In the genomic region with DNA sequence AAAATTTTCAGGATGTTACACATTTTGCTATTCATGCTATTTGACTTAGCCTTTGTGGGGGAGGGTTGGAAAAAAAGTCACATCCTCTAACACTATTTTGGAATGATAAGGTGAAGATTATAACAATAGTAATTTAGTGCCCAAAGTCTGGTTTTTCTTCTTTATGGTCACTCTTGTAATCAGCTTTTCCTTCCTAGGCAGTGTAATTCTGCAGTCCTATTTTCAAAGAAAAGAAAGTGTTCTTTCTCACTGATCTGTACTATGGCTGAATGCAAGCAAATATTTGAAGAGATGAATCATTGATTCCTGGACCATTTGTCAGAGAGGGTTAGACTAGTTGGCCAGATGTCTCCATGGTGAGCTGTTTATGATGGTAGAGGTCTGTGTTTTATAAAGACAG, we compare ENCODE assay signal across 1 cellular context.
TF ChIP-seq lines count a peak whose summit lies in the region.

No MANE protein-coding gene starts in this region.

TF ChIP-seq in HepG2, 621 proteins besides CTCF, POLR2A, EP300 and RAD21 (continued from another document and continues in another):
- TF ChIP-seq, protein P1, sequence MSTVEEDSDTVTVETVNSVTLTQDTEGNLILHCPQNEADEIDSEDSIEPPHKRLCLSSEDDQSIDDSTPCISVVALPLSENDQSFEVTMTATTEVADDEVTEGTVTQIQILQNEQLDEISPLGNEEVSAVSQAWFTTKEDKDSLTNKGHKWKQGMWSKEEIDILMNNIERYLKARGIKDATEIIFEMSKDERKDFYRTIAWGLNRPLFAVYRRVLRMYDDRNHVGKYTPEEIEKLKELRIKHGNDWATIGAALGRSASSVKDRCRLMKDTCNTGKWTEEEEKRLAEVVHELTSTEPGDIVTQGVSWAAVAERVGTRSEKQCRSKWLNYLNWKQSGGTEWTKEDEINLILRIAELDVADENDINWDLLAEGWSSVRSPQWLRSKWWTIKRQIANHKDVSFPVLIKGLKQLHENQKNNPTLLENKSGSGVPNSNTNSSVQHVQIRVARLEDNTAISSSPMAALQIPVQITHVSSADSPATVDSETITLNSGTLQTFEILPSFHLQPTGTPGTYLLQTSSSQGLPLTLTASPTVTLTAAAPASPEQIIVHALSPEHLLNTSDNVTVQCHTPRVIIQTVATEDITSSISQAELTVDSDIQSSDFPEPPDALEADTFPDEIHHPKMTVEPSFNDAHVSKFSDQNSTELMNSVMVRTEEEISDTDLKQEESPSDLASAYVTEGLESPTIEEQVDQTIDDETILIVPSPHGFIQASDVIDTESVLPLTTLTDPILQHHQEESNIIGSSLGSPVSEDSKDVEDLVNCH (CRISPR knock-in tag; IDR thresholded peaks at IDR 0.05) = no peak
- TF ChIP-seq EEA1 (CRISPR knock-in tag; IDR thresholded peaks at IDR 0.05; ENCODE audit: borderline replicate concordance) = no peak
- no peak for TF ChIP-seq HNRNPUL1 (IDR thresholded peaks at IDR 0.05; ENCODE audit: low read depth, low read length)
- TF ChIP-seq ZNF644 (CRISPR knock-in tag; IDR thresholded peaks at IDR 0.05; ENCODE audit: low read depth) = peak; percentile 79; the same call in 1 of the 2 replicates
- TF ChIP-seq, protein P2, sequence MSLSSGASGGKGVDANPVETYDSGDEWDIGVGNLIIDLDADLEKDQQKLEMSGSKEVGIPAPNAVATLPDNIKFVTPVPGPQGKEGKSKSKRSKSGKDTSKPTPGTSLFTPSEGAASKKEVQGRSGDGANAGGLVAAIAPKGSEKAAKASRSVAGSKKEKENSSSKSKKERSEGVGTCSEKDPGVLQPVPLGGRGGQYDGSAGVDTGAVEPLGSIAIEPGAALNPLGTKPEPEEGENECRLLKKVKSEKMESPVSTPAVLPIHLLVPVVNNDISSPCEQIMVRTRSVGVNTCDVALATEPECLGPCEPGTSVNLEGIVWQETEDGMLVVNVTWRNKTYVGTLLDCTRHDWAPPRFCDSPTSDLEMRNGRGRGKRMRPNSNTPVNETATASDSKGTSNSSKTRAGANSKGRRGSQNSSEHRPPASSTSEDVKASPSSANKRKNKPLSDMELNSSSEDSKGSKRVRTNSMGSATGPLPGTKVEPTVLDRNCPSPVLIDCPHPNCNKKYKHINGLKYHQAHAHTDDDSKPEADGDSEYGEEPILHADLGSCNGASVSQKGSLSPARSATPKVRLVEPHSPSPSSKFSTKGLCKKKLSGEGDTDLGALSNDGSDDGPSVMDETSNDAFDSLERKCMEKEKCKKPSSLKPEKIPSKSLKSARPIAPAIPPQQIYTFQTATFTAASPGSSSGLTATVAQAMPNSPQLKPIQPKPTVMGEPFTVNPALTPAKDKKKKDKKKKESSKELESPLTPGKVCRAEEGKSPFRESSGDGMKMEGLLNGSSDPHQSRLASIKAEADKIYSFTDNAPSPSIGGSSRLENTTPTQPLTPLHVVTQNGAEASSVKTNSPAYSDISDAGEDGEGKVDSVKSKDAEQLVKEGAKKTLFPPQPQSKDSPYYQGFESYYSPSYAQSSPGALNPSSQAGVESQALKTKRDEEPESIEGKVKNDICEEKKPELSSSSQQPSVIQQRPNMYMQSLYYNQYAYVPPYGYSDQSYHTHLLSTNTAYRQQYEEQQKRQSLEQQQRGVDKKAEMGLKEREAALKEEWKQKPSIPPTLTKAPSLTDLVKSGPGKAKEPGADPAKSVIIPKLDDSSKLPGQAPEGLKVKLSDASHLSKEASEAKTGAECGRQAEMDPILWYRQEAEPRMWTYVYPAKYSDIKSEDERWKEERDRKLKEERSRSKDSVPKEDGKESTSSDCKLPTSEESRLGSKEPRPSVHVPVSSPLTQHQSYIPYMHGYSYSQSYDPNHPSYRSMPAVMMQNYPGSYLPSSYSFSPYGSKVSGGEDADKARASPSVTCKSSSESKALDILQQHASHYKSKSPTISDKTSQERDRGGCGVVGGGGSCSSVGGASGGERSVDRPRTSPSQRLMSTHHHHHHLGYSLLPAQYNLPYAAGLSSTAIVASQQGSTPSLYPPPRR (CRISPR knock-in tag; IDR thresholded peaks at IDR 0.05; ENCODE audit: borderline replicate concordance) = no peak
- TF ChIP-seq, protein P3, sequence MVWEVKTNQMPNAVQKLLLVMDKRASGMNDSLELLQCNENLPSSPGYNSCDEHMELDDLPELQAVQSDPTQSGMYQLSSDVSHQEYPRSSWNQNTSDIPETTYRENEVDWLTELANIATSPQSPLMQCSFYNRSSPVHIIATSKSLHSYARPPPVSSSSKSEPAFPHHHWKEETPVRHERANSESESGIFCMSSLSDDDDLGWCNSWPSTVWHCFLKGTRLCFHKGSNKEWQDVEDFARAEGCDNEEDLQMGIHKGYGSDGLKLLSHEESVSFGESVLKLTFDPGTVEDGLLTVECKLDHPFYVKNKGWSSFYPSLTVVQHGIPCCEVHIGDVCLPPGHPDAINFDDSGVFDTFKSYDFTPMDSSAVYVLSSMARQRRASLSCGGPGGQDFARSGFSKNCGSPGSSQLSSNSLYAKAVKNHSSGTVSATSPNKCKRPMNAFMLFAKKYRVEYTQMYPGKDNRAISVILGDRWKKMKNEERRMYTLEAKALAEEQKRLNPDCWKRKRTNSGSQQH (CRISPR knock-in tag; IDR thresholded peaks at IDR 0.05; ENCODE audit: low read depth) = 0 out of 2 replicates have a peak, but pooled peaks have one; percentile 42
- TF ChIP-seq TOE1 (CRISPR knock-in tag; IDR thresholded peaks at IDR 0.05) = no peak
- TF ChIP-seq, protein P4, sequence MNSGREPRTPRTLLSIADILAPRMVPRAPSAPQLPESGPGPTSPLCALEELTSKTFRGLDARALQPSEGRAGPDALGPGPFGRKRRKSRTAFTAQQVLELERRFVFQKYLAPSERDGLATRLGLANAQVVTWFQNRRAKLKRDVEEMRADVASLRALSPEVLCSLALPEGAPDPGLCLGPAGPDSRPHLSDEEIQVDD (CRISPR knock-in tag; IDR thresholded peaks at IDR 0.05; ENCODE audit: borderline replicate concordance) = no peak
- TF ChIP-seq ZNF605 (CRISPR knock-in tag; IDR thresholded peaks at IDR 0.05) = no peak
- no peak for TF ChIP-seq HES4 (CRISPR knock-in tag; IDR thresholded peaks at IDR 0.05; ENCODE audit: borderline replicate concordance)
- TF ChIP-seq, protein P5, sequence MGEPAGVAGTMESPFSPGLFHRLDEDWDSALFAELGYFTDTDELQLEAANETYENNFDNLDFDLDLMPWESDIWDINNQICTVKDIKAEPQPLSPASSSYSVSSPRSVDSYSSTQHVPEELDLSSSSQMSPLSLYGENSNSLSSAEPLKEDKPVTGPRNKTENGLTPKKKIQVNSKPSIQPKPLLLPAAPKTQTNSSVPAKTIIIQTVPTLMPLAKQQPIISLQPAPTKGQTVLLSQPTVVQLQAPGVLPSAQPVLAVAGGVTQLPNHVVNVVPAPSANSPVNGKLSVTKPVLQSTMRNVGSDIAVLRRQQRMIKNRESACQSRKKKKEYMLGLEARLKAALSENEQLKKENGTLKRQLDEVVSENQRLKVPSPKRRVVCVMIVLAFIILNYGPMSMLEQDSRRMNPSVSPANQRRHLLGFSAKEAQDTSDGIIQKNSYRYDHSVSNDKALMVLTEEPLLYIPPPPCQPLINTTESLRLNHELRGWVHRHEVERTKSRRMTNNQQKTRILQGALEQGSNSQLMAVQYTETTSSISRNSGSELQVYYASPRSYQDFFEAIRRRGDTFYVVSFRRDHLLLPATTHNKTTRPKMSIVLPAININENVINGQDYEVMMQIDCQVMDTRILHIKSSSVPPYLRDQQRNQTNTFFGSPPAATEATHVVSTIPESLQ (CRISPR knock-in tag; conservative IDR thresholded peaks at IDR 0.05) = no peak
- TF ChIP-seq NR3C1 (CRISPR knock-in tag; IDR thresholded peaks at IDR 0.05) = no peak
- TF ChIP-seq, protein P6, sequence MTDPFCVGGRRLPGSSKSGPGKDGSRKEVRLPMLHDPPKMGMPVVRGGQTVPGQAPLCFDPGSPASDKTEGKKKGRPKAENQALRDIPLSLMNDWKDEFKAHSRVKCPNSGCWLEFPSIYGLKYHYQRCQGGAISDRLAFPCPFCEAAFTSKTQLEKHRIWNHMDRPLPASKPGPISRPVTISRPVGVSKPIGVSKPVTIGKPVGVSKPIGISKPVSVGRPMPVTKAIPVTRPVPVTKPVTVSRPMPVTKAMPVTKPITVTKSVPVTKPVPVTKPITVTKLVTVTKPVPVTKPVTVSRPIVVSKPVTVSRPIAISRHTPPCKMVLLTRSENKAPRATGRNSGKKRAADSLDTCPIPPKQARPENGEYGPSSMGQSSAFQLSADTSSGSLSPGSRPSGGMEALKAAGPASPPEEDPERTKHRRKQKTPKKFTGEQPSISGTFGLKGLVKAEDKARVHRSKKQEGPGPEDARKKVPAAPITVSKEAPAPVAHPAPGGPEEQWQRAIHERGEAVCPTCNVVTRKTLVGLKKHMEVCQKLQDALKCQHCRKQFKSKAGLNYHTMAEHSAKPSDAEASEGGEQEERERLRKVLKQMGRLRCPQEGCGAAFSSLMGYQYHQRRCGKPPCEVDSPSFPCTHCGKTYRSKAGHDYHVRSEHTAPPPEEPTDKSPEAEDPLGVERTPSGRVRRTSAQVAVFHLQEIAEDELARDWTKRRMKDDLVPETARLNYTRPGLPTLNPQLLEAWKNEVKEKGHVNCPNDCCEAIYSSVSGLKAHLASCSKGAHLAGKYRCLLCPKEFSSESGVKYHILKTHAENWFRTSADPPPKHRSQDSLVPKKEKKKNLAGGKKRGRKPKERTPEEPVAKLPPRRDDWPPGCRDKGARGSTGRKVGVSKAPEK (CRISPR knock-in tag; IDR thresholded peaks at IDR 0.05; ENCODE audit: borderline replicate concordance) = no peak
- peak; percentile 44; the same call in 1 of the 2 replicates for TF ChIP-seq KLF9 (CRISPR knock-in tag; IDR thresholded peaks at IDR 0.05; ENCODE audit: low read depth)
- TF ChIP-seq ZNF749 (CRISPR knock-in tag; IDR thresholded peaks at IDR 0.05; ENCODE audit: borderline replicate concordance) = no peak
- TF ChIP-seq KLF13 (CRISPR knock-in tag; IDR thresholded peaks at IDR 0.05) = no peak
- no peak for TF ChIP-seq CREB1 (IDR thresholded peaks at IDR 0.05)
- TF ChIP-seq CREB1 (CRISPR knock-in tag; IDR thresholded peaks at IDR 0.05) = peak; percentile 63; the same call in 1 of the 2 replicates
- TF ChIP-seq KDM3A (CRISPR knock-in tag; IDR thresholded peaks at IDR 0.05; ENCODE audit: low read depth) = no peak
- no peak for TF ChIP-seq SIN3A (IDR thresholded peaks at IDR 0.05; ENCODE audit: borderline replicate concordance, low read depth, low read length)
- no peak for TF ChIP-seq BRD4 (CRISPR knock-in tag; IDR thresholded peaks at IDR 0.05)
- TF ChIP-seq, protein P7, sequence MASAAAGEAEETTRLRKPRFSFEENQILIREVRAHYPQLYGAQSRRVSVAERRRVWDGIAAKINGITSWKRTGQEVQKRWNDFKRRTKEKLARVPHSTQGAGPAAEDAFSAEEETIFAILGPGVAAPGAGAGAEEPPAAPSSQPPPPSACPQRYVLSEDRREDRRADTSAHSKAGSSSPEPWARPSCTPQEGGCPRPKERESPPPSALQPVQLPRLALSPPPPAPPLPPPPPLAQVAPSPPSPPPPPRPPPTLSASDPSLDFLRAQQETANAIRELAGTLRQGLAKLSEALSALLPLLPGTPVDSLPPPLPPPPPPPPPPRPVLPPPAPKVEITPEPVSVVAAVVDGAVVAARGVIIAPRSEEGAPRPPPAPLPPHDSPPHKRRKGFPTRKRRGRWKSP (CRISPR knock-in tag; IDR thresholded peaks at IDR 0.05) = 0 out of 2 replicates have a peak, but pooled peaks have one; percentile 12
- TF ChIP-seq, protein P8, sequence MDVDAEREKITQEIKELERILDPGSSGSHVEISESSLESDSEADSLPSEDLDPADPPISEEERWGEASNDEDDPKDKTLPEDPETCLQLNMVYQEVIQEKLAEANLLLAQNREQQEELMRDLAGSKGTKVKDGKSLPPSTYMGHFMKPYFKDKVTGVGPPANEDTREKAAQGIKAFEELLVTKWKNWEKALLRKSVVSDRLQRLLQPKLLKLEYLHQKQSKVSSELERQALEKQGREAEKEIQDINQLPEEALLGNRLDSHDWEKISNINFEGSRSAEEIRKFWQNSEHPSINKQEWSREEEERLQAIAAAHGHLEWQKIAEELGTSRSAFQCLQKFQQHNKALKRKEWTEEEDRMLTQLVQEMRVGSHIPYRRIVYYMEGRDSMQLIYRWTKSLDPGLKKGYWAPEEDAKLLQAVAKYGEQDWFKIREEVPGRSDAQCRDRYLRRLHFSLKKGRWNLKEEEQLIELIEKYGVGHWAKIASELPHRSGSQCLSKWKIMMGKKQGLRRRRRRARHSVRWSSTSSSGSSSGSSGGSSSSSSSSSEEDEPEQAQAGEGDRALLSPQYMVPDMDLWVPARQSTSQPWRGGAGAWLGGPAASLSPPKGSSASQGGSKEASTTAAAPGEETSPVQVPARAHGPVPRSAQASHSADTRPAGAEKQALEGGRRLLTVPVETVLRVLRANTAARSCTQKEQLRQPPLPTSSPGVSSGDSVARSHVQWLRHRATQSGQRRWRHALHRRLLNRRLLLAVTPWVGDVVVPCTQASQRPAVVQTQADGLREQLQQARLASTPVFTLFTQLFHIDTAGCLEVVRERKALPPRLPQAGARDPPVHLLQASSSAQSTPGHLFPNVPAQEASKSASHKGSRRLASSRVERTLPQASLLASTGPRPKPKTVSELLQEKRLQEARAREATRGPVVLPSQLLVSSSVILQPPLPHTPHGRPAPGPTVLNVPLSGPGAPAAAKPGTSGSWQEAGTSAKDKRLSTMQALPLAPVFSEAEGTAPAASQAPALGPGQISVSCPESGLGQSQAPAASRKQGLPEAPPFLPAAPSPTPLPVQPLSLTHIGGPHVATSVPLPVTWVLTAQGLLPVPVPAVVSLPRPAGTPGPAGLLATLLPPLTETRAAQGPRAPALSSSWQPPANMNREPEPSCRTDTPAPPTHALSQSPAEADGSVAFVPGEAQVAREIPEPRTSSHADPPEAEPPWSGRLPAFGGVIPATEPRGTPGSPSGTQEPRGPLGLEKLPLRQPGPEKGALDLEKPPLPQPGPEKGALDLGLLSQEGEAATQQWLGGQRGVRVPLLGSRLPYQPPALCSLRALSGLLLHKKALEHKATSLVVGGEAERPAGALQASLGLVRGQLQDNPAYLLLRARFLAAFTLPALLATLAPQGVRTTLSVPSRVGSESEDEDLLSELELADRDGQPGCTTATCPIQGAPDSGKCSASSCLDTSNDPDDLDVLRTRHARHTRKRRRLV (CRISPR knock-in tag; IDR thresholded peaks at IDR 0.05) = no peak
- no peak for TF ChIP-seq CAMTA2 (CRISPR knock-in tag; IDR thresholded peaks at IDR 0.05; ENCODE audit: borderline replicate concordance)
- peak; percentile 56; the same call in 1 of the 2 replicates for TF ChIP-seq REPIN1 (CRISPR knock-in tag; IDR thresholded peaks at IDR 0.05; ENCODE audit: borderline replicate concordance, low read depth)
- TF ChIP-seq NPAS2 (CRISPR knock-in tag; IDR thresholded peaks at IDR 0.05; ENCODE audit: borderline replicate concordance) = no peak
- peak; percentile 91 for TF ChIP-seq DNMT3B (CRISPR knock-in tag; conservative IDR thresholded peaks at IDR 0.05)
- TF ChIP-seq KAT8 (CRISPR knock-in tag; IDR thresholded peaks at IDR 0.05) = peak; percentile 81
- TF ChIP-seq RAD51 (IDR thresholded peaks at IDR 0.05; ENCODE audit: borderline replicate concordance) = no peak
- TF ChIP-seq, protein P9, sequence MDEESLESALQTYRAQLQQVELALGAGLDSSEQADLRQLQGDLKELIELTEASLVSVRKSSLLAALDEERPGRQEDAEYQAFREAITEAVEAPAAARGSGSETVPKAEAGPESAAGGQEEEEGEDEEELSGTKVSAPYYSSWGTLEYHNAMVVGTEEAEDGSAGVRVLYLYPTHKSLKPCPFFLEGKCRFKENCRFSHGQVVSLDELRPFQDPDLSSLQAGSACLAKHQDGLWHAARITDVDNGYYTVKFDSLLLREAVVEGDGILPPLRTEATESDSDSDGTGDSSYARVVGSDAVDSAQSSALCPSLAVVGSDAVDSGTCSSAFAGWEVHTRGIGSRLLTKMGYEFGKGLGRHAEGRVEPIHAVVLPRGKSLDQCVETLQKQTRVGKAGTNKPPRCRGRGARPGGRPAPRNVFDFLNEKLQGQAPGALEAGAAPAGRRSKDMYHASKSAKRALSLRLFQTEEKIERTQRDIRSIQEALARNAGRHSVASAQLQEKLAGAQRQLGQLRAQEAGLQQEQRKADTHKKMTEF (CRISPR knock-in tag; IDR thresholded peaks at IDR 0.05) = peak; percentile 82; the same call in 1 of the 2 replicates
- no peak for TF ChIP-seq FOXC1 (CRISPR knock-in tag; IDR thresholded peaks at IDR 0.05; ENCODE audit: borderline replicate concordance)
- TF ChIP-seq PRPF4 (IDR thresholded peaks at IDR 0.05; ENCODE audit: low read depth, low read length, poor library complexity, severe bottlenecking) = no peak
- no peak for TF ChIP-seq ZNF547 (CRISPR knock-in tag; IDR thresholded peaks at IDR 0.05)
- TF ChIP-seq ZNF75D (CRISPR knock-in tag; IDR thresholded peaks at IDR 0.05; ENCODE audit: borderline replicate concordance) = no peak
